In the genomic region with DNA sequence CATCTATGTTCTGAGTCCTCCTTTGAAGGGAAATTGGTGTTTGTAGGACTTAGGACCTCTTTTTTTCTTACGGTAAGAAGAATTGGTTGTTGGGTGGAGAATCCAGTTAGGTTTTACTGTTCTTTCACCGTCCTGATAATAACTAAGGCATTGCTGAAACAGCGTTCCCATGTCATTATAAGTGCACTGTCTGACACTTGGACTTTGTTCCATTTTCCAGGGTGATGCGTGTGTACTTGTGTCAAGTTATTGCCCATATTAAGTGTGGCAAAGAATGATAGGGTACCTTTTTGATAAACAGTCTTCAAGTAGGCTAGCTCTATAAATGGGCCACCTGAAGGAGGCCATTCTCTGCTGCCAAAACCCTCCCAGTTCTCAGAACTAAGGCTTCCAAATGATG, we compare ENCODE assay signal across 28 cellular contexts.
"Had no signal": no experiment of that assay in that cellular context is flagged by ENCODE, and none has a peak within 500 bp of the region (broad histone marks: within the 10 kb centered on the region; RNA-seq: fewer than 3 reads in every experiment).

No MANE protein-coding gene starts in this region.

- H3K27me3 Mint-ChIP-seq: dendritic cell treated with granulocyte-macrophage colony-stimulating factor and Interleukin-4, amounts not matched to agents 40 ng/mL and 50 ng/mL, for 4 days had no signal

- H3K4me1 Mint-ChIP-seq: endodermal cell; immature natural killer cell; naive thymus-derived CD4-positive, alpha-beta T cell had no signal

- H3K36me3 ChIP-seq: esophagus squamous epithelium, gastrocnemius medialis, heart right ventricle, left lung, lower lobe of right lung had no signal

- FAIRE-seq: colon, endometrium, kidney had no signal

- H3K27me3 ChIP-seq: esophagus squamous epithelium, gastrocnemius medialis, left lung had no signal

- H3K27ac Mint-ChIP-seq: dendritic cell treated with granulocyte-macrophage colony-stimulating factor and Interleukin-4, amounts not matched to agents 40 ng/mL and 50 ng/mL, for 4 days; effector memory CD8-positive, alpha-beta T cell; endodermal cell; immature natural killer cell; mesothelial cell of epicardium; naive thymus-derived CD4-positive, alpha-beta T cell had no signal

- H3K4me1 ChIP-seq: esophagus squamous epithelium, gastrocnemius medialis, heart right ventricle, left lung, lower lobe of right lung had no signal

- H3K9me3 ChIP-seq: esophagus squamous epithelium, gastrocnemius medialis, left lung, lower lobe of right lung had no signal

- H3K27ac ChIP-seq: epithelial cell of prostate, esophagus squamous epithelium, gastrocnemius medialis, heart right ventricle, left lung, lower lobe of right lung had no signal

- DNase-seq: cortex of kidney; effector CD8-positive, alpha-beta T cell; effector memory CD8-positive, alpha-beta T cell; endodermal cell; erythroblast; esophagus squamous epithelium; foreskin fibroblast; foreskin melanocyte; gastrocnemius medialis; glutamatergic neuron; head of caudate nucleus; heart right ventricle; hypothalamus; immature natural killer cell; islet precursor cell; kidney; kidney glomerular epithelial cell; left lung; left ventricle myocardium superior; lower lobe of right lung; mesenchymal stem cell; naive thymus-derived CD4-positive, alpha-beta T cell had no signal

- ATAC-seq: effector memory CD8-positive, alpha-beta T cell; esophagus mucosa; gastrocnemius medialis; heart right ventricle; left lung; left ventricle myocardium superior; lower lobe of right lung; naive thymus-derived CD4-positive, alpha-beta T cell had no signal

- H3K4me3 Mint-ChIP-seq: dendritic cell treated with granulocyte-macrophage colony-stimulating factor and Interleukin-4, amounts not matched to agents 40 ng/mL and 50 ng/mL, for 4 days; effector memory CD8-positive, alpha-beta T cell; endodermal cell; immature natural killer cell; mesothelial cell of epicardium; naive thymus-derived CD4-positive, alpha-beta T cell had no signal

- H3K4me3 ChIP-seq: esophagus squamous epithelium, gastrocnemius medialis, heart right ventricle, left lung, lower lobe of right lung had no signal
